ENCODE assay signal across 9 cellular contexts in genomic region chr2:223692227-223692947, GRCh38.
DNase-seq lines count a peak whose midpoint lies in the region; ATAC-seq and TF ChIP-seq lines count a peak whose summit lies in the region.
"Had no signal": no experiment of that assay in that cellular context is flagged by ENCODE, and none has a peak within 500 bp of the region (broad histone marks: within the 10 kb centered on the region; RNA-seq: fewer than 3 reads in every experiment).

No MANE protein-coding gene starts in this region.

- no peaks in the 10 kb centered on the region for H3K4me1 ChIP-seq in mesenchymal stem cell (ENCODE audit: control insufficient read depth, insufficient read depth, low read depth, low read length)

- no peaks in the 10 kb centered on the region for H3K27me3 ChIP-seq in mesenchymal stem cell (ENCODE audit: control insufficient read depth in 1 of 2, insufficient read depth in 1 of 2, low read length in 2 of 2)

- no peak overlapping the region for H3K4me2 ChIP-seq in mesenchymal stem cell (ENCODE audit: low read length, poor library complexity, severe bottlenecking)

- intact Hi-C loops in activated CD4-positive, alpha-beta T cell treated with anti-CD3 and anti-CD28 coated beads for 36 hours (cut with DNase I, micrococcal nuclease): loop anchor here (10.0 kb wide), 2 partner anchors 252 to 718 kb away; partner anchors contain the start of gene WDFY1 (in 1 of the 2)

- ATAC-seq in activated CD4-positive, alpha-beta T cell treated with anti-CD3 and anti-CD28 coated beads for 36 hours: no peak
- no peak for ATAC-seq in HG02763 (IDR thresholded peaks at IDR 0.05; ENCODE audit: unreplicated experiment)

- no peak overlapping the region for H4K91ac ChIP-seq in mesenchymal stem cell (ENCODE audit: low read length)

- no peaks in the 10 kb centered on the region for H3K79me1 ChIP-seq in mesenchymal stem cell (replicated peaks; ENCODE audit: low read length, poor library complexity, severe bottlenecking)

- H2BK120ac ChIP-seq in mesenchymal stem cell (ENCODE audit: low read depth, low read length): no peak overlapping the region

- no peak overlapping the region for H3K4ac ChIP-seq in mesenchymal stem cell (ENCODE audit: low read depth in 1 of 2, low read length in 2 of 2)

- H3K4me3 ChIP-seq in coronary artery (no peak overlapping the region), mesenchymal stem cell (ENCODE audit: insufficient read depth in 1 of 2, low read depth in 1 of 2, low read length in 2 of 2) (no peak overlapping the region)

- no peaks in the 10 kb centered on the region for H3K9me3 ChIP-seq in mesenchymal stem cell (ENCODE audit: control insufficient read depth, low read length)

- H3K27ac ChIP-seq in coronary artery (no peak overlapping the region), mesenchymal stem cell (ENCODE audit: low read length, poor library complexity, severe bottlenecking) (no peak overlapping the region)

- H3K4me3 Mint-ChIP-seq in activated CD4-positive, alpha-beta T cell treated with anti-CD3 and anti-CD28 coated beads for 36 hours: no peak overlapping the region
- no peak overlapping the region for H3K4me3 Mint-ChIP-seq in T-helper 2 cell treated with Interferon-gamma antibody and Interleukin-4, amounts not matched to agents 5 μg/mL and 100 μg/mL, for 36 hours
- H3K4me3 Mint-ChIP-seq in activated CD4-positive, alpha-beta T cell treated with anti-CD3 and anti-CD28 coated beads, Interleukin-2, amount 10 ng/mL, durations not matched to agents 7 days and 5 days: no peak overlapping the region
- H3K4me3 Mint-ChIP-seq: activated naive CD4-positive, alpha-beta T cell treated with anti-CD3 and anti-CD28 coated beads, Interleukin-2, amount 50 U/mL, for 24 hours had no signal

- no peak overlapping the region for H2AFZ ChIP-seq in mesenchymal stem cell (ENCODE audit: low read depth, low read length)

- no peak overlapping the region for H4K8ac ChIP-seq in mesenchymal stem cell (ENCODE audit: low read length)

- H2AK5ac ChIP-seq in mesenchymal stem cell (ENCODE audit: low read length, severe bottlenecking): no peak overlapping the region

- WGBS in mesenchymal stem cell: 82% methylated on average over 9 of the region's 12 CpGs

- POLR2A ChIA-PET in activated CD4-positive, alpha-beta T cell treated with anti-CD3 and anti-CD28 coated beads for 36 hours (lab: Charles Lee): no interaction called here
- POLR2A ChIA-PET in activated CD4-positive, alpha-beta T cell treated with anti-CD3 and anti-CD28 coated beads, Interleukin-2, amount 10 ng/mL, durations not matched to agents 7 days and 5 days (lab: Charles Lee): no interaction called here

- H3K14ac ChIP-seq in mesenchymal stem cell (ENCODE audit: low read length in 2 of 2): no peak overlapping the region

- H3K36me3 ChIP-seq in mesenchymal stem cell (ENCODE audit: control insufficient read depth in 1 of 2, insufficient read depth in 2 of 2, low read depth in 1 of 2, low read length in 2 of 2): no peaks in the 10 kb centered on the region

- no peak overlapping the region for H3K23ac ChIP-seq in mesenchymal stem cell (ENCODE audit: low read length in 2 of 2)

- H3K18ac ChIP-seq in mesenchymal stem cell (ENCODE audit: low read depth in 1 of 2, low read length in 2 of 2): no peak overlapping the region

- H3K36me3 Mint-ChIP-seq in activated CD4-positive, alpha-beta T cell treated with anti-CD3 and anti-CD28 coated beads for 36 hours (ENCODE audit: low read depth): no peaks in the 10 kb centered on the region
- H3K36me3 Mint-ChIP-seq in T-helper 2 cell treated with Interferon-gamma antibody and Interleukin-4, amounts not matched to agents 5 μg/mL and 100 μg/mL, for 36 hours (ENCODE audit: low read depth): no peaks in the 10 kb centered on the region
- H3K36me3 Mint-ChIP-seq in activated CD4-positive, alpha-beta T cell treated with anti-CD3 and anti-CD28 coated beads, Interleukin-2, amount 10 ng/mL, durations not matched to agents 7 days and 5 days (ENCODE audit: low read depth): no peaks in the 10 kb centered on the region
- H3K36me3 Mint-ChIP-seq: activated naive CD4-positive, alpha-beta T cell treated with anti-CD3 and anti-CD28 coated beads, Interleukin-2, amount 50 U/mL, for 24 hours had no signal

- no peak overlapping the region for H3K27ac Mint-ChIP-seq in activated CD4-positive, alpha-beta T cell treated with anti-CD3 and anti-CD28 coated beads for 36 hours
- no peak overlapping the region for H3K27ac Mint-ChIP-seq in T-helper 2 cell treated with Interferon-gamma antibody and Interleukin-4, amounts not matched to agents 5 μg/mL and 100 μg/mL, for 36 hours
- no peak overlapping the region for H3K27ac Mint-ChIP-seq in activated CD4-positive, alpha-beta T cell treated with anti-CD3 and anti-CD28 coated beads, Interleukin-2, amount 10 ng/mL, durations not matched to agents 7 days and 5 days
- H3K27ac Mint-ChIP-seq: activated naive CD4-positive, alpha-beta T cell treated with anti-CD3 and anti-CD28 coated beads, Interleukin-2, amount 50 U/mL, for 24 hours had no signal

- peak; percentile 44 for TF ChIP-seq CTCF in coronary artery (IDR thresholded peaks at IDR 0.05)

- peak; percentile 24 for DNase-seq in activated CD4-positive, alpha-beta T cell treated with anti-CD3 and anti-CD28 coated beads for 36 hours
- no peak for DNase-seq in activated CD4-positive, alpha-beta T cell treated with anti-CD3 and anti-CD28 coated beads, Interleukin-2, amount 50 U/mL, for 48 hours
- DNase-seq in NCI-H748 (lab: John Stamatoyannopoulos, UW; ENCODE audit: unreplicated experiment) (peak; percentile 71), coronary artery (ENCODE audit: low spot score) (no peak), mesenchymal stem cell (peak; percentile 64)
- DNase-seq in T-helper 2 cell treated with Interferon-gamma antibody and Interleukin-4, amounts not matched to agents 5 μg/mL and 100 μg/mL, for 36 hours (ENCODE audit: low spot score): no peak
- DNase-seq in activated CD4-positive, alpha-beta T cell treated with anti-CD3 and anti-CD28 coated beads, Interleukin-2, amount 10 ng/mL, durations not matched to agents 7 days and 5 days: no peak

- CTCF ChIA-PET in activated CD4-positive, alpha-beta T cell treated with anti-CD3 and anti-CD28 coated beads for 36 hours (lab: Charles Lee): interaction anchor here (1.2 to 1.3 kb wide), 2 partner anchors 24 to 26 kb away, joined by 3 to 5 read pairs; no protein-coding TSS in a partner anchor
- CTCF ChIA-PET in activated CD4-positive, alpha-beta T cell treated with anti-CD3 and anti-CD28 coated beads, Interleukin-2, amount 10 ng/mL, durations not matched to agents 7 days and 5 days (lab: Charles Lee): no interaction called here

- H3K9me3 Mint-ChIP-seq in activated CD4-positive, alpha-beta T cell treated with anti-CD3 and anti-CD28 coated beads for 36 hours (ENCODE audit: low read depth): no peaks in the 10 kb centered on the region
- H3K9me3 Mint-ChIP-seq in T-helper 2 cell treated with Interferon-gamma antibody and Interleukin-4, amounts not matched to agents 5 μg/mL and 100 μg/mL, for 36 hours: no peaks in the 10 kb centered on the region
- H3K9me3 Mint-ChIP-seq in activated CD4-positive, alpha-beta T cell treated with anti-CD3 and anti-CD28 coated beads, Interleukin-2, amount 10 ng/mL, durations not matched to agents 7 days and 5 days: no peaks in the 10 kb centered on the region
- H3K9me3 Mint-ChIP-seq: activated naive CD4-positive, alpha-beta T cell treated with anti-CD3 and anti-CD28 coated beads, Interleukin-2, amount 50 U/mL, for 24 hours had no signal

- peak overlapping the region in 1 of 2 experiments; percentile 34 for H2BK12ac ChIP-seq in mesenchymal stem cell (ENCODE audit: low read length in 2 of 2)

- H3K9ac ChIP-seq in mesenchymal stem cell (ENCODE audit: low read length): peak overlapping the region; percentile 13

- H2BK15ac ChIP-seq in mesenchymal stem cell (ENCODE audit: low read depth, poor library complexity, severe bottlenecking): no peak overlapping the region

- H3K4me1 Mint-ChIP-seq in activated CD4-positive, alpha-beta T cell treated with anti-CD3 and anti-CD28 coated beads for 36 hours: peaks cover 4% of the 10 kb centered on the region
- H3K4me1 Mint-ChIP-seq in T-helper 2 cell treated with Interferon-gamma antibody and Interleukin-4, amounts not matched to agents 5 μg/mL and 100 μg/mL, for 36 hours (ENCODE audit: low read depth): peaks cover 3% of the 10 kb centered on the region
- no peaks in the 10 kb centered on the region for H3K4me1 Mint-ChIP-seq in activated CD4-positive, alpha-beta T cell treated with anti-CD3 and anti-CD28 coated beads, Interleukin-2, amount 10 ng/mL, durations not matched to agents 7 days and 5 days
- H3K4me1 Mint-ChIP-seq: activated naive CD4-positive, alpha-beta T cell treated with anti-CD3 and anti-CD28 coated beads, Interleukin-2, amount 50 U/mL, for 24 hours had no signal

- no peak overlapping the region for H2BK5ac ChIP-seq in mesenchymal stem cell (ENCODE audit: low read depth, low read length, poor library complexity, severe bottlenecking)

- H3K27me3 Mint-ChIP-seq in activated CD4-positive, alpha-beta T cell treated with anti-CD3 and anti-CD28 coated beads for 36 hours: peaks cover 11% of the 10 kb centered on the region
- H3K27me3 Mint-ChIP-seq in T-helper 2 cell treated with Interferon-gamma antibody and Interleukin-4, amounts not matched to agents 5 μg/mL and 100 μg/mL, for 36 hours (ENCODE audit: low read depth): peaks cover 11% of the 10 kb centered on the region
- H3K27me3 Mint-ChIP-seq in activated CD4-positive, alpha-beta T cell treated with anti-CD3 and anti-CD28 coated beads, Interleukin-2, amount 10 ng/mL, durations not matched to agents 7 days and 5 days: peaks cover 14% of the 10 kb centered on the region

Comparison
In these comparisons a context has a peak if more than half of its experiments do, and no peak if none do; other contexts are left out.
1. DNase-seq: peak in activated CD4-positive, alpha-beta T cell treated with anti-CD3 and anti-CD28 coated beads for 36 hours (single experiment), NCI-H748 (single experiment) and mesenchymal stem cell (single experiment); none in activated CD4-positive, alpha-beta T cell treated with anti-CD3 and anti-CD28 coated beads, Interleukin-2, amount 50 U/mL, for 48 hours (0 of 2), coronary artery (single experiment), T-helper 2 cell treated with Interferon-gamma antibody and Interleukin-4, amounts not matched to agents 5 μg/mL and 100 μg/mL, for 36 hours (single experiment) and activated CD4-positive, alpha-beta T cell treated with anti-CD3 and anti-CD28 coated beads, Interleukin-2, amount 10 ng/mL, durations not matched to agents 7 days and 5 days (single experiment).